In the genomic region with DNA sequence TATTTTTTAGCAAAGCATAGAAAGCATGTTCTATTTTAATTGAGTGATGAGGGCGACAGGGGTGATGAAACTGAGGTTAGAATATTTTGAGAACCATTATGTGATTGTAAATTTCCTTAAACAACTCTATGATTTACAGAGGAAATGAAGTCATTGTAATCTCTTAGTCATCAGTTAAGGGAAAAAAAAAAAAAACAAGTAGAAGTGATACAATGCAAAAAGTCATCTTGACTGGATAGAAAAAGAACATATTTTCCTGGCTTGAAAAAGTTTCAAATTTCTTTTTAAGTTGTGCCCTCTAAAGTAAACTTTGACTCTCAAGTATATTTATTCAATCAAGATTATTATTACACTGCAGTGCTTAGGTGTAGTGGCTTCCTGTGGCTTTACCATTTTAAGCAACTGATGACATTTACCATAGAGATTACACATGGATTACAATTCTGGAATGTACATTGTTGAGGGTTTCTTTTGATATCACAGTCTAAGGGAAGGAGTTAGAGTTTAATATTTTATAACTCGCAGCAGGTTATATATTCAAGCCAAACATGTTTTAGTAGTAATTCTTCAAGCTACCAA, we compare ENCODE assay signal across 12 cellular contexts. TPM values are rescaled to one million over a fixed set of nuclear protein-coding genes. Genes with fewer than 3 reads are reported as not detected.
DNase-seq lines count a peak whose midpoint lies in the region; ATAC-seq and TF ChIP-seq lines count a peak whose summit lies in the region.
"Had no signal": no experiment of that assay in that cellular context is flagged by ENCODE, and none has a peak within 500 bp of the region (broad histone marks: within the 10 kb centered on the region; RNA-seq: fewer than 3 reads in every experiment).

No MANE protein-coding gene starts in this region.

- POLR2A ChIA-PET in T-cell (lab: Charles Lee), result no interaction called here

- H3K4me1 Mint-ChIP-seq in activated T-cell treated with anti-CD3 and anti-CD28 coated beads, Interleukin-2, amount 50 U/mL, for 72 hours (ENCODE audit: low read depth), result peaks cover 10% of the 10 kb centered on the region
- peaks cover 5% of the 10 kb centered on the region for H3K4me1 Mint-ChIP-seq in activated T-cell treated with anti-CD3 and anti-CD28 coated beads, Interleukin-2, amount 50 U/mL, for 24 hours (ENCODE audit: low read depth)
- H3K4me1 Mint-ChIP-seq in T-cell, result no peaks in the 10 kb centered on the region

- peaks cover 5% of the 10 kb centered on the region for H3K27me3 Mint-ChIP-seq in activated T-cell treated with anti-CD3 and anti-CD28 coated beads, Interleukin-2, amount 50 U/mL, for 72 hours (ENCODE audit: low read depth)
- H3K27me3 Mint-ChIP-seq in activated T-cell treated with anti-CD3 and anti-CD28 coated beads, Interleukin-2, amount 50 U/mL, for 24 hours, result peaks cover 4% of the 10 kb centered on the region
- peaks cover 0 to 4% of the 10 kb centered on the region in 2 donors for H3K27me3 Mint-ChIP-seq in T-cell
- H3K27me3 Mint-ChIP-seq: activated CD8-positive, alpha-beta memory T cell treated with anti-CD3 and anti-CD28 coated beads, Interleukin-2, amount 10 ng/mL, durations not matched to agents 7 days and 5 days; progenitor cell of endocrine pancreas had no signal

- peak in 1 of 2 donors; percentile 58 for ATAC-seq in activated T-cell treated with anti-CD3 and anti-CD28 coated beads, Interleukin-2, amount 50 U/mL, for 72 hours (replicated peaks in 1 of 2)
- peak; percentile 30 for ATAC-seq in thoracic aorta (ENCODE audit: insufficient number of reproducible peaks, low FRiP score, low read depth)
- no peak for ATAC-seq in T-cell (replicated peaks in 1 of 4)
- ATAC-seq in GM18519 (IDR thresholded peaks at IDR 0.05; ENCODE audit: low FRiP score, unreplicated experiment), result no peak
- ATAC-seq in HG03354 (IDR thresholded peaks at IDR 0.05; ENCODE audit: poor library complexity, severe bottlenecking, unreplicated experiment), result no peak
- ATAC-seq: A549; activated CD8-positive, alpha-beta memory T cell treated with anti-CD3 and anti-CD28 coated beads, Interleukin-2, amount 10 ng/mL, durations not matched to agents 7 days and 5 days had no signal

- H3K4me3 ChIP-seq in SJSA1 (no peak overlapping the region), thoracic aorta (no peak overlapping the region)
- H3K4me3 ChIP-seq: A549, uterus had no signal

- H3K36me3 ChIP-seq in SJSA1, result no peaks in the 10 kb centered on the region
- no peaks in the 10 kb centered on the region for H3K36me3 ChIP-seq in thoracic aorta
- H3K36me3 ChIP-seq: uterus had no signal

- H3K27ac Mint-ChIP-seq in activated T-cell treated with anti-CD3 and anti-CD28 coated beads, Interleukin-2, amount 50 U/mL, for 72 hours, result peak overlapping the region; percentile 84
- H3K27ac Mint-ChIP-seq in activated T-cell treated with anti-CD3 and anti-CD28 coated beads, Interleukin-2, amount 50 U/mL, for 24 hours, result no peak overlapping the region
- no peak overlapping the region for H3K27ac Mint-ChIP-seq in T-cell
- H3K27ac Mint-ChIP-seq: activated CD8-positive, alpha-beta memory T cell treated with anti-CD3 and anti-CD28 coated beads, Interleukin-2, amount 10 ng/mL, durations not matched to agents 7 days and 5 days; progenitor cell of endocrine pancreas had no signal

- no peaks in the 10 kb centered on the region for H3K9me3 ChIP-seq in SJSA1 (replicated peaks)
- no peaks in the 10 kb centered on the region for H3K9me3 ChIP-seq in thoracic aorta
- H3K9me3 ChIP-seq: A549, uterus had no signal

- H3K36me3 Mint-ChIP-seq in activated T-cell treated with anti-CD3 and anti-CD28 coated beads, Interleukin-2, amount 50 U/mL, for 72 hours (ENCODE audit: insufficient read depth in 2 of 2), result no peaks in the 10 kb centered on the region
- no peaks in the 10 kb centered on the region for H3K36me3 Mint-ChIP-seq in activated T-cell treated with anti-CD3 and anti-CD28 coated beads, Interleukin-2, amount 50 U/mL, for 24 hours (ENCODE audit: low read depth)
- H3K36me3 Mint-ChIP-seq in T-cell, result no peaks in the 10 kb centered on the region
- H3K36me3 Mint-ChIP-seq: activated CD8-positive, alpha-beta memory T cell treated with anti-CD3 and anti-CD28 coated beads, Interleukin-2, amount 10 ng/mL, durations not matched to agents 7 days and 5 days had no signal

- H3K4me1 ChIP-seq in SJSA1 (replicated peaks) (peaks cover 39% of the 10 kb centered on the region), thoracic aorta (ENCODE audit: control insufficient read depth in 1 of 2, low read depth in 2 of 2) (peaks cover 6 to 20% of the 10 kb centered on the region in 2 donors)
- H3K4me1 ChIP-seq: A549, uterus had no signal

- CTCF ChIA-PET in T-cell (lab: Charles Lee), result interaction anchor here in 1 of 2 donors (0.6 kb wide), 1 partner anchor 14 kb away, joined by 3 read pairs; no protein-coding TSS in a partner anchor

- no peak for DNase-seq in activated T-cell treated with anti-CD3 and anti-CD28 coated beads, Interleukin-2, amount 50 U/mL, for 72 hours
- DNase-seq in activated T-cell treated with anti-CD3 and anti-CD28 coated beads, Interleukin-2, amount 50 U/mL, for 24 hours, result no peak
- DNase-seq in SJSA1 (ENCODE audit: low read depth in 1 of 2, low spot score in 2 of 2) (peak in 1 of 2 experiments; percentile 42), fibroblast of peridontal ligament (ENCODE audit: extremely low read depth) (peak; percentile 70), thoracic aorta (ENCODE audit: low spot score) (no peak), T-cell (no peak)
- DNase-seq: activated CD8-positive, alpha-beta memory T cell treated with anti-CD3 and anti-CD28 coated beads, Interleukin-2, amount 10 ng/mL, durations not matched to agents 7 days and 5 days; uterus had no signal

- H3K27ac ChIP-seq in SJSA1 (peak overlapping the region; percentile 25; the same call in 1 of the 2 replicates), thoracic aorta (no peak overlapping the region)
- H3K27ac ChIP-seq: A549, uterus had no signal

- no peak for TF ChIP-seq CTCF in thoracic aorta (IDR thresholded peaks at IDR 0.05)

- peaks cover 4 to 5% of the 10 kb centered on the region in 2 donors for H3K9me3 Mint-ChIP-seq in activated T-cell treated with anti-CD3 and anti-CD28 coated beads, Interleukin-2, amount 50 U/mL, for 72 hours
- H3K9me3 Mint-ChIP-seq in activated T-cell treated with anti-CD3 and anti-CD28 coated beads, Interleukin-2, amount 50 U/mL, for 24 hours, result no peaks in the 10 kb centered on the region
- no peaks in the 10 kb centered on the region for H3K9me3 Mint-ChIP-seq in T-cell

- peak overlapping the region in 1 of 2 donors; percentile 26 for H3K4me3 Mint-ChIP-seq in activated T-cell treated with anti-CD3 and anti-CD28 coated beads, Interleukin-2, amount 50 U/mL, for 72 hours
- H3K4me3 Mint-ChIP-seq in activated T-cell treated with anti-CD3 and anti-CD28 coated beads, Interleukin-2, amount 50 U/mL, for 24 hours, result no peak overlapping the region
- no peak overlapping the region for H3K4me3 Mint-ChIP-seq in T-cell
- H3K4me3 Mint-ChIP-seq: activated CD8-positive, alpha-beta memory T cell treated with anti-CD3 and anti-CD28 coated beads, Interleukin-2, amount 10 ng/mL, durations not matched to agents 7 days and 5 days had no signal

- H3K27me3 ChIP-seq in SJSA1 (replicated peaks) (no peaks in the 10 kb centered on the region), thoracic aorta (replicated peaks; ENCODE audit: insufficient read depth) (no peaks in the 10 kb centered on the region)
- H3K27me3 ChIP-seq: uterus had no signal

RNA-seq across cellular contexts. Expression of gene GABRB1, which starts 40.6 kb away (rescaled TPM):
- total RNA-seq in activated T-cell treated with anti-CD3 and anti-CD28 coated beads, Interleukin-2, amount 50 U/mL, for 72 hours, result not detected
- not detected in 2 replicates for total RNA-seq in SJSA1 (2014; rRNA removed; shearing (Covaris generic))
- not detected for total RNA-seq in thoracic aorta
- not detected for total RNA-seq in T-cell
- total RNA-seq: activated CD8-positive, alpha-beta memory T cell treated with anti-CD3 and anti-CD28 coated beads, Interleukin-2, amount 10 ng/mL, durations not matched to agents 7 days and 5 days had no signal
